8 cellular contexts compared by ENCODE assay signal in genomic region chr1:66924756-66925557, GRCh38. TPM values are rescaled to one million over a fixed set of nuclear protein-coding genes. Genes with fewer than 3 reads are reported as not detected.
DNase-seq lines count a peak whose midpoint lies in the region; ATAC-seq and TF ChIP-seq lines count a peak whose summit lies in the region.

Gene DNAI4, minus strand, starts transcription at chr1:66924856. Its CDS starts 25 bp downstream, at chr1:66924831.
Gene MIER1, plus strand, starts transcription at chr1:66924990. Its CDS starts 39 bp downstream, at chr1:66925029.

- H3K36me3 ChIP-seq in prostate gland = no peaks in the 10 kb centered on the region
- no peaks in the 10 kb centered on the region for H3K36me3 ChIP-seq in urinary bladder (ENCODE audit: insufficient read depth)

- H3K27me3 ChIP-seq in prostate gland (replicated peaks; ENCODE audit: insufficient read depth) = no peaks in the 10 kb centered on the region

- peak within 1 kb of the TSS; percentile 71 to 74 for H3K4me3 ChIP-seq in prostate gland
- H3K4me3 ChIP-seq in urinary bladder (ENCODE audit: low read depth, low read length) = peak within 1 kb of the TSS; percentile 62

- peaks cover 2% of the 10 kb centered on the region for H3K4me1 ChIP-seq in prostate gland (replicated peaks)
- H3K4me1 ChIP-seq in urinary bladder (ENCODE audit: insufficient read depth) = no peaks in the 10 kb centered on the region

- intact Hi-C loops in left ventricle myocardium superior (cut with micrococcal nuclease) (no loop called here), prostate gland (cut with DNase I) (loop anchor here (10.0 kb wide), 1 partner anchor 60 kb away; no protein-coding TSS in a partner anchor)

- no peaks in the 10 kb centered on the region for H3K9me3 ChIP-seq in prostate gland

- H3K27ac ChIP-seq in prostate gland = peak within 1 kb of the TSS; percentile 80 to 92
- peak within 1 kb of the TSS; percentile 85 for H3K27ac ChIP-seq in urinary bladder (ENCODE audit: low read depth)

- TF ChIP-seq POLR2A in prostate gland (IDR thresholded peaks at IDR 0.05) = peak; percentile 81

- peak; percentile 94 for ATAC-seq in GM18502 (IDR thresholded peaks at IDR 0.05; ENCODE audit: poor library complexity, unreplicated experiment)
- peak; percentile 92 for ATAC-seq in HG02943 (IDR thresholded peaks at IDR 0.05; ENCODE audit: low read depth, unreplicated experiment)
- peak; percentile 97 for ATAC-seq in left ventricle myocardium superior

- DNase-seq in NCI-H187 (lab: John Stamatoyannopoulos, UW) (peak; percentile 97 to 98), T-helper 2 cell (peak; percentile 95 to 99 (median 97)), anterior cingulate cortex (lab: John Stamatoyannopoulos, UW) (peak; percentile 77 to 99 (median 95)), left ventricle myocardium superior (peak; percentile 99), prostate gland (ENCODE audit: low spot score) (peak; percentile 97)

- TF ChIP-seq CTCF in prostate gland (IDR thresholded peaks at IDR 0.05) = peak in 2 of 4 experiments; percentile 27 to 52

- WGBS in prostate gland = under 1% methylated on average over 61 of the region's 64 CpGs
- WGBS in urinary bladder = under 1% methylated on average over 64 of the region's 64 CpGs

RNA-seq across cellular contexts. Expression of gene DNAI4, which starts in this region (rescaled TPM):
- total RNA-seq in left ventricle myocardium superior = 8.4 TPM
- 1 to 10 TPM; 8.0 to 8.5 TPM for total RNA-seq in prostate gland
- total RNA-seq in urinary bladder = 43.6 TPM
- polyA plus RNA-seq in urinary bladder = 1.7 TPM

RNA-seq across cellular contexts. Expression of gene MIER1, which starts in this region (rescaled TPM):
- 19.1 TPM for total RNA-seq in left ventricle myocardium superior
- total RNA-seq in prostate gland = 10 to 100 TPM; 22.2 to 45.6 TPM
- total RNA-seq in urinary bladder = 59.1 TPM
- polyA plus RNA-seq in urinary bladder = 19.3 TPM

Comparison
In these comparisons a context has a peak if more than half of its experiments do, and no peak if none do; other contexts are left out.
1. Peak in every context shown above with its lines: DNase-seq, ATAC-seq, H3K4me3 ChIP-seq and H3K27ac ChIP-seq.